14 cellular contexts compared by ENCODE assay signal in the genomic region with DNA sequence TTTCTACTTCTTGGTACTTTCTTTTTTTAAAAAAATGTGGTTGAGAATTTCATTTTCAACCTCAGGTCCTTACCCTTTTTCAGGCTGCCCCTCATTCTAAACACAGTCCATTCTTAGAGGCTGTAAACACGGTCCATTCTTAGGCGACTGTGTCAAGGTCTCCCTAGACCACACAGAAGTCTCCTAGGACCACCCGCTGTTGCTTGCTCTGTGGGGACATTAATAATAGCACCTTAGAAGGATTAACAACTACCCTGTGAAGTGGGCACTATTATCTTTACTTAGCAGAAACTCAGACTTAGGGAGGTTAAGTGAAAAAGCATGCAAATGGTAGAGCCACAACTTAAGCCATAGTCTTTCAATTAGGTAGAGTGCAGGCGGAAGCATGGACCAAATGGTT.
DNase-seq lines count a peak whose midpoint lies in the region; ATAC-seq, FAIRE-seq and TF ChIP-seq lines count a peak whose summit lies in the region.
"Had no signal": no experiment of that assay in that cellular context is flagged by ENCODE, and none has a peak within 500 bp of the region (broad histone marks: within the 10 kb centered on the region; RNA-seq: fewer than 3 reads in every experiment).

No MANE protein-coding gene starts in this region.

- no peak overlapping the region for H3K27ac ChIP-seq in astrocyte (ENCODE audit: low read depth, low read length)
- H3K27ac ChIP-seq: right lobe of liver had no signal

- no peak for FAIRE-seq in astrocyte (lab: Jason Lieb, UNC)

- H3K4me1 ChIP-seq in astrocyte (ENCODE audit: insufficient read depth, low read length): peaks cover 36% of the 10 kb centered on the region
- H3K4me1 ChIP-seq: right lobe of liver had no signal

- H3K4me2 ChIP-seq in astrocyte (ENCODE audit: low read length): peak overlapping the region; percentile 1

- peak overlapping the region; percentile 15 for H3K27ac Mint-ChIP-seq in astrocyte (ENCODE audit: unreplicated experiment)
- H3K27ac Mint-ChIP-seq in osteocyte (ENCODE audit: unreplicated experiment): peak overlapping the region; percentile 73
- H3K27ac Mint-ChIP-seq: activated CD4-positive, alpha-beta memory T cell treated with anti-CD3 and anti-CD28 coated beads for 36 hours had no signal

- ATAC-seq in GM18867 (IDR thresholded peaks at IDR 0.05; ENCODE audit: unreplicated experiment) (peak; percentile 34), HG02981 (IDR thresholded peaks at IDR 0.05; ENCODE audit: unreplicated experiment) (peak; percentile 51), omental fat pad (ENCODE audit: low FRiP score) (no peak)
- ATAC-seq: naive thymus-derived CD4-positive, alpha-beta T cell; right lobe of liver had no signal

- H3K36me3 ChIP-seq in astrocyte (ENCODE audit: insufficient read depth, low read length): peaks cover 2% of the 10 kb centered on the region
- H3K36me3 ChIP-seq: right lobe of liver had no signal

- no peak overlapping the region for H2AFZ ChIP-seq in astrocyte (ENCODE audit: low read depth, low read length)

- DNase-seq in astrocyte (ENCODE audit: low read depth) (no peak), osteocyte (ENCODE audit: extremely low spot score, unreplicated experiment) (no peak), omental fat pad (ENCODE audit: low spot score) (no peak), COLO829 (ENCODE audit: low spot score) (no peak), GDM1 (lab: John Stamatoyannopoulos, UW) (no peak)
- DNase-seq: activated CD4-positive, alpha-beta memory T cell treated with anti-CD3 and anti-CD28 coated beads for 36 hours; activated gamma-delta T cell treated with Interleukin-2 at 50 U/mL for 16 hours; caudate nucleus; naive thymus-derived CD4-positive, alpha-beta T cell; NCI-H1436; NCI-H510A treated with DMSO at 0.1 percent for 48 hours; right lobe of liver had no signal

- H3K4me3 ChIP-seq in astrocyte (ENCODE audit: insufficient read depth, low read depth, low read length): no peak overlapping the region
- H3K4me3 ChIP-seq: right lobe of liver had no signal

- H3K27me3 Mint-ChIP-seq in astrocyte (ENCODE audit: low read depth, unreplicated experiment) (no peaks in the 10 kb centered on the region), osteocyte (ENCODE audit: unreplicated experiment) (no peaks in the 10 kb centered on the region)
- H3K27me3 Mint-ChIP-seq: activated CD4-positive, alpha-beta memory T cell treated with anti-CD3 and anti-CD28 coated beads for 36 hours; naive thymus-derived CD4-positive, alpha-beta T cell had no signal

- H3K9me3 ChIP-seq in astrocyte (ENCODE audit: insufficient read depth, low read depth, low read length): no peaks in the 10 kb centered on the region
- H3K9me3 ChIP-seq: right lobe of liver had no signal

- H3K4me3 Mint-ChIP-seq in astrocyte (ENCODE audit: unreplicated experiment) (no peak overlapping the region), osteocyte (ENCODE audit: unreplicated experiment) (no peak overlapping the region)
- H3K4me3 Mint-ChIP-seq: activated CD4-positive, alpha-beta memory T cell treated with anti-CD3 and anti-CD28 coated beads for 36 hours had no signal

- TF ChIP-seq CTCF in astrocyte (IDR thresholded peaks at IDR 0.05; ENCODE audit: insufficient read depth, low read depth, low read length): no peak
- TF ChIP-seq CTCF in osteocyte (IDR thresholded peaks at IDR 0.05): no peak
- no peak for TF ChIP-seq CTCF in omental fat pad (IDR thresholded peaks at IDR 0.05)

- peaks cover 38% of the 10 kb centered on the region for H3K4me1 Mint-ChIP-seq in astrocyte (ENCODE audit: low read depth, unreplicated experiment)
- peaks cover 53% of the 10 kb centered on the region for H3K4me1 Mint-ChIP-seq in osteocyte (ENCODE audit: unreplicated experiment)

- H3K9ac ChIP-seq in astrocyte (ENCODE audit: low read length): no peak overlapping the region

- H3K36me3 Mint-ChIP-seq in astrocyte (ENCODE audit: low read depth, unreplicated experiment) (peaks cover 1% of the 10 kb centered on the region), osteocyte (ENCODE audit: unreplicated experiment) (no peaks in the 10 kb centered on the region)
- H3K36me3 Mint-ChIP-seq: activated CD4-positive, alpha-beta memory T cell treated with anti-CD3 and anti-CD28 coated beads for 36 hours had no signal

- no peaks in the 10 kb centered on the region for H3K9me3 Mint-ChIP-seq in astrocyte (ENCODE audit: unreplicated experiment)
- H3K9me3 Mint-ChIP-seq in osteocyte (ENCODE audit: unreplicated experiment): no peaks in the 10 kb centered on the region
- H3K9me3 Mint-ChIP-seq: activated CD4-positive, alpha-beta memory T cell treated with anti-CD3 and anti-CD28 coated beads for 36 hours had no signal

- H3K79me2 ChIP-seq in astrocyte (ENCODE audit: insufficient read depth, low read length): peaks cover 100% of the 10 kb centered on the region

- no peaks in the 10 kb centered on the region for H3K27me3 ChIP-seq in astrocyte (ENCODE audit: insufficient read depth, low read length)
- H3K27me3 ChIP-seq: right lobe of liver had no signal

- H4K20me1 ChIP-seq in astrocyte (ENCODE audit: insufficient read depth, low read length): peaks cover 88% of the 10 kb centered on the region
